Comparison of ENCODE assay signal across 8 cellular contexts in the genomic region with DNA sequence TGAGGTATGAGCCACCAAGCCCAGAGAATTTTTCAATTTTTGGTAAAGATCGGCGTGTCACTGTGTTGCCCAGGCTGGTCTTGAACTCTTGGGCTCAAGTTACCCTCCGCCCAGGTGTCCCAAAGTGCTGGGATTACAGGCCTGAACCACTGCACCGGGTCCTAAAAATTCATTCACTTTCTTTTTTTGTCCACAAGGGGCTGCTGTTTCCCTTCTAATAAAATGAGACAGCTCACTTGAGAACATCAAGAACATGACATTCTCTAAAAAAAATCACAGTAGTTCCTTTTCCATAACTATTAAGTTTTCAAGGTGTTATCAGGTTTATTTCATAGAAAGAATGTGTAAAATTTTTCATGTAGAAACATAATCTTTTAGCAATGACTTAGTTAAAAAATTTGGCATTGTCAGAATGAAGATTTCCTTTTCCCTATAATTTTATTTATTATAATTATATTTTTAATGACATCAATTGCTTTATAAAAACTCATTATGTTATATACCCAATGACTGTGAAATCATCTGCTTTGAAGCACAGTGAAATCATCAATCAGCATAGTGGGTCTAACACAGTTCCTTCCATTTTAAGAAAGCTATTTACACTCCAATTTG.
DNase-seq lines count a peak whose midpoint lies in the region; ATAC-seq and TF ChIP-seq lines count a peak whose summit lies in the region.
"Not testable (repeated sequence)": the region's sequence is repeated elsewhere in the genome, so short reads cannot be mapped to it uniquely, and the experiment has no call there.

No MANE protein-coding gene starts in this region.

- TF ChIP-seq CTCF in AG09309 (IDR thresholded peaks at IDR 0.05; ENCODE audit: control insufficient read depth, insufficient read depth, low read depth, low read length, missing control alignments) (peak; percentile 10), GM13977 (IDR thresholded peaks at IDR 0.05; ENCODE audit: extremely low read depth, insufficient read depth, missing control alignments) (peak; percentile 37), Panc1 (IDR thresholded peaks at IDR 0.05) (peak; percentile 82), VCaP (conservative IDR thresholded peaks at IDR 0.05) (peak; percentile 71)
- not testable (repeated sequence) for TF ChIP-seq CTCF in fibroblast of mammary gland (conservative IDR thresholded peaks at IDR 0.05; ENCODE audit: control insufficient read depth, insufficient read depth, low read depth, low read length)

- not testable (repeated sequence) for H3K4me3 ChIP-seq in AG09309 (ENCODE audit: control insufficient read depth, low read depth, low read length); Panc1 (ENCODE audit: low read depth in 2 of 2, low read length in 2 of 2); fibroblast of mammary gland (ENCODE audit: control insufficient read depth, low read depth, low read length)

- CTCF ChIA-PET in Panc1 (lab: Charles Lee) = interaction anchor here (0.7 to 1.0 kb wide), 2 partner anchors 36 to 1726 kb away, joined by 3 to 4 read pairs; no protein-coding TSS in a partner anchor

- not testable (repeated sequence) for DNase-seq in AG09309 (ENCODE audit: low read depth); GM13977 (ENCODE audit: low spot score)
- peak; percentile 12 for DNase-seq in M059J (ENCODE audit: low read depth)
- DNase-seq in NCI-H345 (lab: John Stamatoyannopoulos, UW) = peak; percentile 21
- peak; percentile 36 for DNase-seq in Panc1 (ENCODE audit: low read depth, low spot score)
- DNase-seq in fibroblast of mammary gland (ENCODE audit: low read depth) = peak; percentile 3
- peak; percentile 3 for DNase-seq in myocyte (ENCODE audit: low read depth)

- POLR2A ChIA-PET in Panc1 (lab: Charles Lee) = not testable (repeated sequence)

- H3K9me3 ChIP-seq in Panc1 (ENCODE audit: control insufficient read depth, insufficient read depth, low read depth, low read length) = not testable (repeated sequence)

- H3K36me3 ChIP-seq in Panc1 (ENCODE audit: control insufficient read depth, insufficient read depth, low read length) = not testable (repeated sequence)

- not testable (repeated sequence) for H3K27me3 ChIP-seq in Panc1 (ENCODE audit: control insufficient read depth, insufficient read depth, low read length)

- H3K27ac ChIP-seq in Panc1 (ENCODE audit: low read length); VCaP: not testable (repeated sequence)

- not testable (repeated sequence) for BruUV-seq in Panc1 (replicated peaks; lab: Mats Ljungman, UMichigan)

- not testable (repeated sequence) for ATAC-seq in Panc1

- intact Hi-C loops in Panc1 (cut with micrococcal nuclease; ENCODE audit: unreplicated experiment) = loop anchor here (5.0 kb wide), 1 partner anchor 234 kb away; no protein-coding TSS in a partner anchor

- in situ Hi-C loops in GM13977 (cut with MboI; ENCODE audit: low pct_unique_long_range_greater_than_20kb, low sequenced_read_pairs, unreplicated experiment) = loop anchor here (10.0 kb wide), 1 partner anchor 219 kb away; no protein-coding TSS in a partner anchor
- in situ Hi-C loops in Panc1 (cut with HindIII; ENCODE audit: low pct_unique_long_range_greater_than_20kb, low sequenced_read_pairs) = not testable (repeated sequence)

- H3K4me1 ChIP-seq in Panc1 (ENCODE audit: control insufficient read depth, insufficient read depth, low read length) = not testable (repeated sequence)
